Comparison of ENCODE assay signal across 2 cellular contexts in the genomic region with DNA sequence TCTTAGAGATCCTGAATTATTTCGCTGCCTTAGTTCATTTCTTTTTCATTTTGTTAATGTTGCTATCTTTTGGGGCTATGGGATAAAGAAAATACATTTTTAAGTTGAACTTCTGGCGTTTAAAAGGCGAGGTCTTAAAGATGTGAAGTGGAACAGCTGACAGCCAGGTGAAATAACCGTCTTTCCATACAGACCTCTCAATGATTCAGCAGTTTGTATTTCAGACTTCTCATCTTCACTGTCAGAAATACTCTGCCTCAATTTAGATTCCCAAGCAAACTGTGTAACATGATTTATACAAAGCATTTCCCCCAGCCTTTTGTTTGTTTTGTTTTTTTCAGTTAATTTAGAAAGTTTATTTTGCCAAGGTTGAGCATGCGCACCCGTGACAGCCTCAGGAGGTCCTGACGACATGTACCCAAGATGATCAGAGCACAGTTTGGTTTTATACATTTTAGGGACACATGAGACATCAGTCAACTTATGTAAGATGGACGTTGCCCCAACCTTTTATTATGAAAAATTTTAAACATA.
TF ChIP-seq lines count a peak whose summit lies in the region.

No MANE protein-coding gene starts in this region.

TF ChIP-seq in HepG2, 621 proteins besides CTCF, POLR2A, EP300 and RAD21:
- TF ChIP-seq NCOA5 (CRISPR knock-in tag; IDR thresholded peaks at IDR 0.05): no peak
- TF ChIP-seq NFE2L2 (IDR thresholded peaks at IDR 0.05; ENCODE audit: low read length): peak; percentile 50; the same call in 1 of the 2 replicates

TF ChIP-seq in GM12878, 131 proteins besides CTCF, POLR2A, EP300 and RAD21:
- TF ChIP-seq, protein P1, sequence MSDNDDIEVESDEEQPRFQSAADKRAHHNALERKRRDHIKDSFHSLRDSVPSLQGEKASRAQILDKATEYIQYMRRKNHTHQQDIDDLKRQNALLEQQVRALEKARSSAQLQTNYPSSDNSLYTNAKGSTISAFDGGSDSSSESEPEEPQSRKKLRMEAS (IDR thresholded peaks at IDR 0.05; ENCODE audit: low read depth, low read length): no peak
- no peak for TF ChIP-seq CEBPB (IDR thresholded peaks at IDR 0.05; ENCODE audit: borderline replicate concordance in 1 of 2, low read depth in 2 of 2, low read length in 2 of 2)
- no peak for TF ChIP-seq ZNF207 (IDR thresholded peaks at IDR 0.05; ENCODE audit: borderline replicate concordance)
- no peak for TF ChIP-seq KDM1A (IDR thresholded peaks at IDR 0.05; ENCODE audit: borderline replicate concordance)
- TF ChIP-seq NFIC (IDR thresholded peaks at IDR 0.05; ENCODE audit: low read depth, low read length): no peak
- no peak for TF ChIP-seq ASH2L (IDR thresholded peaks at IDR 0.05; ENCODE audit: borderline replicate concordance, low read depth)
- TF ChIP-seq, protein P2, sequence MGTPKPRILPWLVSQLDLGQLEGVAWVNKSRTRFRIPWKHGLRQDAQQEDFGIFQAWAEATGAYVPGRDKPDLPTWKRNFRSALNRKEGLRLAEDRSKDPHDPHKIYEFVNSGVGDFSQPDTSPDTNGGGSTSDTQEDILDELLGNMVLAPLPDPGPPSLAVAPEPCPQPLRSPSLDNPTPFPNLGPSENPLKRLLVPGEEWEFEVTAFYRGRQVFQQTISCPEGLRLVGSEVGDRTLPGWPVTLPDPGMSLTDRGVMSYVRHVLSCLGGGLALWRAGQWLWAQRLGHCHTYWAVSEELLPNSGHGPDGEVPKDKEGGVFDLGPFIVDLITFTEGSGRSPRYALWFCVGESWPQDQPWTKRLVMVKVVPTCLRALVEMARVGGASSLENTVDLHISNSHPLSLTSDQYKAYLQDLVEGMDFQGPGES (IDR thresholded peaks at IDR 0.05): no peak
- no peak for TF ChIP-seq BACH1 (IDR thresholded peaks at IDR 0.05; ENCODE audit: borderline replicate concordance)
- no peak for TF ChIP-seq ZNF687 (IDR thresholded peaks at IDR 0.05)
- no peak for TF ChIP-seq LARP7 (IDR thresholded peaks at IDR 0.05)
TF ChIP-seq in GM12878: peak in this region for 0.
